15 cellular contexts compared by ENCODE assay signal in the genomic region with DNA sequence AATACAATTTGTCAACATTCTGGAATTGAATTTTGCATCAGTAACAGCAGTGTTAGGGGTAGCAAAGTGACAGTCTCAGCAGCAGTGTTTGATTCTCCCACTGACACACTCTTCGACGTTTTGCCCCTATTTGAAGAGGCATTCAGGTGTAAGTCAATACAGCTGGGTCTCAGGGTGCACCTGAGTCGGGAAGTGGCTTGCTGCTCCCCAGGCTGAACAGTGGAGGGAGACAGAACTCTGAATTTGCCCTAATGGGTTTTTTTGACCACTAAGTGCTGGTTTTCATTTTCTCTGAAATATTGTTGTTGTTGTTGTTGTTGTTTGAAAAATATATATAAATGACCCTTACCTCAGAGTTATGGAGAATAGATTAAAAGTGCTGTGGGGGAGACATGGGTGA.
DNase-seq lines count a peak whose midpoint lies in the region; ATAC-seq, FAIRE-seq and TF ChIP-seq lines count a peak whose summit lies in the region.
"Had no signal": no experiment of that assay in that cellular context is flagged by ENCODE, and none has a peak within 500 bp of the region (broad histone marks: within the 10 kb centered on the region; RNA-seq: fewer than 3 reads in every experiment).

No MANE protein-coding gene starts in this region.

- H3K36me3 ChIP-seq in breast epithelium (no peaks in the 10 kb centered on the region), GM12878 (ENCODE audit: control insufficient read depth in 2 of 2, insufficient read depth in 2 of 2, low read length in 1 of 2) (no peaks in the 10 kb centered on the region)

- H3K4me3 Mint-ChIP-seq in MCF 10A (ENCODE audit: unreplicated experiment) (no peak overlapping the region), type B pancreatic cell (no peak overlapping the region)
- H3K4me3 Mint-ChIP-seq in activated CD4-positive, alpha-beta T cell treated with anti-CD3 and anti-CD28 coated beads, Interleukin-2, amount 10 ng/mL, durations not matched to agents 7 days and 5 days = no peak overlapping the region
- H3K4me3 Mint-ChIP-seq: activated CD8-positive, alpha-beta T cell treated with anti-CD3 and anti-CD28 coated beads, Interleukin-2, amount 10 ng/mL, durations not matched to agents 7 days and 5 days; central memory CD8-positive, alpha-beta T cell; naive thymus-derived CD8-positive, alpha-beta T cell had no signal

- no peaks in the 10 kb centered on the region for H3K4me1 Mint-ChIP-seq in MCF 10A (ENCODE audit: insufficient read depth, unreplicated experiment)
- no peaks in the 10 kb centered on the region for H3K4me1 Mint-ChIP-seq in type B pancreatic cell (ENCODE audit: unreplicated experiment)
- H3K4me1 Mint-ChIP-seq in activated CD4-positive, alpha-beta T cell treated with anti-CD3 and anti-CD28 coated beads, Interleukin-2, amount 10 ng/mL, durations not matched to agents 7 days and 5 days = no peaks in the 10 kb centered on the region
- H3K4me1 Mint-ChIP-seq: central memory CD8-positive, alpha-beta T cell had no signal

- TF ChIP-seq CTCF in MCF 10A (IDR thresholded peaks at IDR 0.05; ENCODE audit: unreplicated experiment) = no peak
- no peak for TF ChIP-seq CTCF in breast epithelium (IDR thresholded peaks at IDR 0.05)
- peak; percentile 19 to 22 (median 22); a peak in 3 of 6 replicates for TF ChIP-seq CTCF in GM12878 (IDR thresholded peaks at IDR 0.05 in 2 of 3, conservative IDR thresholded peaks at IDR 0.05 in 1 of 3; ENCODE audit: control insufficient read depth in 2 of 3, extremely low read depth in 1 of 3, insufficient read depth in 1 of 3, low read depth in 3 of 3, low read length in 3 of 3)
- peak; percentile 20 for TF ChIP-seq CTCF in type B pancreatic cell (conservative IDR thresholded peaks at IDR 0.05)

- H2AFZ ChIP-seq in GM12878 (ENCODE audit: control insufficient read depth, low read depth, low read length) = no peak overlapping the region

- no peak overlapping the region for H3K4me2 ChIP-seq in GM12878 (ENCODE audit: control insufficient read depth, insufficient read depth)

- TF ChIP-seq POLR2A in breast epithelium (IDR thresholded peaks at IDR 0.05) (no peak), GM12878 (IDR thresholded peaks at IDR 0.05; ENCODE audit: low read depth, low read length) (no peak)

- CTCF ChIA-PET in MCF 10A (lab: Yijun Ruan, JAX) = interaction anchor here (0.6 kb wide), 3 partner anchors 11 to 377 kb away, joined by 3 to 4 read pairs (median 3); no protein-coding TSS in a partner anchor
- CTCF ChIA-PET in GM12878 (lab: Yijun Ruan, JAX) = interaction anchor here (0.6 to 1.9 kb wide), 2 partner anchors 16 to 763 kb away, joined by 3 to 5 read pairs; no protein-coding TSS in a partner anchor
- CTCF ChIA-PET in activated CD4-positive, alpha-beta T cell treated with anti-CD3 and anti-CD28 coated beads, Interleukin-2, amount 10 ng/mL, durations not matched to agents 7 days and 5 days (lab: Charles Lee) = interaction anchor here (1.0 kb wide), 1 partner anchor 95 kb away, joined by 3 read pairs; no protein-coding TSS in a partner anchor

- H3K79me2 ChIP-seq in GM12878 (ENCODE audit: control insufficient read depth, insufficient read depth, low read length) = no peaks in the 10 kb centered on the region

- H3K27me3 ChIP-seq in breast epithelium = no peaks in the 10 kb centered on the region
- no peaks in the 10 kb centered on the region for H3K27me3 ChIP-seq in GM12878 (replicated peaks in 1 of 2; ENCODE audit: control insufficient read depth in 2 of 2, insufficient read depth in 2 of 2, low read length in 1 of 2)

- TF ChIP-seq EP300 in GM12878 (IDR thresholded peaks at IDR 0.05; ENCODE audit: borderline replicate concordance in 1 of 2, control insufficient read depth in 1 of 2, low read depth in 2 of 2, low read length in 2 of 2) = no peak

- H3K27ac ChIP-seq in breast epithelium (no peak overlapping the region), GM12878 (ENCODE audit: control insufficient read depth, insufficient read depth) (no peak overlapping the region)

- 3% methylated on average over 3 of the region's 3 CpGs for WGBS in GM12878 (ENCODE audit: insufficient coverage, insufficient replicate concordance, low lambda C conversion rate, missing lambda C conversion rate)

- POLR2A ChIA-PET in MCF 10A (lab: Yijun Ruan, JAX) (no interaction called here), GM12878 (lab: Charles Lee) (no interaction called here)
- POLR2A ChIA-PET in activated CD4-positive, alpha-beta T cell treated with anti-CD3 and anti-CD28 coated beads, Interleukin-2, amount 10 ng/mL, durations not matched to agents 7 days and 5 days (lab: Charles Lee) = no interaction called here

- H3K36me3 Mint-ChIP-seq in MCF 10A (ENCODE audit: insufficient read depth, unreplicated experiment) (no peaks in the 10 kb centered on the region), type B pancreatic cell (no peaks in the 10 kb centered on the region)
- no peaks in the 10 kb centered on the region for H3K36me3 Mint-ChIP-seq in activated CD4-positive, alpha-beta T cell treated with anti-CD3 and anti-CD28 coated beads, Interleukin-2, amount 10 ng/mL, durations not matched to agents 7 days and 5 days (ENCODE audit: low read depth)
- H3K36me3 Mint-ChIP-seq: naive thymus-derived CD8-positive, alpha-beta T cell had no signal

- no peaks in the 10 kb centered on the region for H3K27me3 Mint-ChIP-seq in MCF 10A (ENCODE audit: insufficient read depth, unreplicated experiment)
- no peaks in the 10 kb centered on the region for H3K27me3 Mint-ChIP-seq in type B pancreatic cell
- H3K27me3 Mint-ChIP-seq in activated CD4-positive, alpha-beta T cell treated with anti-CD3 and anti-CD28 coated beads, Interleukin-2, amount 10 ng/mL, durations not matched to agents 7 days and 5 days = peaks cover 2% of the 10 kb centered on the region

- H3K27ac Mint-ChIP-seq in MCF 10A (ENCODE audit: low read depth, unreplicated experiment) (no peak overlapping the region), type B pancreatic cell (no peak overlapping the region)
- H3K27ac Mint-ChIP-seq in activated CD4-positive, alpha-beta T cell treated with anti-CD3 and anti-CD28 coated beads, Interleukin-2, amount 10 ng/mL, durations not matched to agents 7 days and 5 days = no peak overlapping the region
- H3K27ac Mint-ChIP-seq: activated CD8-positive, alpha-beta T cell treated with anti-CD3 and anti-CD28 coated beads, Interleukin-2, amount 10 ng/mL, durations not matched to agents 7 days and 5 days; naive thymus-derived CD8-positive, alpha-beta T cell had no signal

- H3K9me3 ChIP-seq in breast epithelium = no peaks in the 10 kb centered on the region
- H3K9me3 ChIP-seq in GM12878 (replicated peaks; ENCODE audit: control insufficient read depth, insufficient read depth, low read length) = no peaks in the 10 kb centered on the region

- SMC1A ChIA-PET in GM12878 (lab: Charles Lee; ENCODE audit: uncharacterized antibody, unreplicated experiment) = interaction anchor here (0.6 to 1.4 kb wide), 3 partner anchors 10 to 65 kb away, joined by 3 read pairs; no protein-coding TSS in a partner anchor

- intact Hi-C loops in MCF 10A (cut with micrococcal nuclease) = no loop called here
- intact Hi-C loops in breast epithelium (cut with DNase I; ENCODE audit: low total_unique reads) = loop anchor here (10.0 kb wide), 1 partner anchor 1367 kb away; no protein-coding TSS in a partner anchor
- intact Hi-C loops in GM12878 (cut with micrococcal nuclease; ENCODE audit: unreplicated experiment) = no loop called here

- no peaks in the 10 kb centered on the region for H3K4me1 ChIP-seq in breast epithelium
- no peaks in the 10 kb centered on the region for H3K4me1 ChIP-seq in GM12878 (ENCODE audit: control insufficient read depth, insufficient read depth, low read length)

- DNase-seq in MCF 10A (ENCODE audit: unreplicated experiment) (peak; percentile 17), breast epithelium (ENCODE audit: low spot score in 2 of 2) (no peak), NCI-H2081 (lab: John Stamatoyannopoulos, UW) (peak; percentile 23 to 78), GM12878 (ENCODE audit: low read depth, low spot score) (no peak), type B pancreatic cell (ENCODE audit: extremely low spot score, unreplicated experiment) (no peak), mesenteric fat pad (ENCODE audit: low spot score) (no peak)
- no peak for DNase-seq in activated CD4-positive, alpha-beta T cell treated with anti-CD3 and anti-CD28 coated beads, Interleukin-2, amount 10 ng/mL, durations not matched to agents 7 days and 5 days
- DNase-seq: activated CD8-positive, alpha-beta T cell treated with anti-CD3 and anti-CD28 coated beads, Interleukin-2, amount 10 ng/mL, durations not matched to agents 7 days and 5 days; foreskin melanocyte; GDM1; left ventricle myocardium superior; naive thymus-derived CD8-positive, alpha-beta T cell; NCI-H2227 treated with DMSO at 0.1 percent for 48 hours had no signal

- in situ Hi-C loops in GM12878 (cut with MboI) = no loop called here

- no peak overlapping the region for H3K4me3 ChIP-seq in breast epithelium
- no peak overlapping the region for H3K4me3 ChIP-seq in GM12878

- H3K9ac ChIP-seq in GM12878 (ENCODE audit: control insufficient read depth, insufficient read depth, low read length) = no peak overlapping the region

- no peak for TF ChIP-seq RAD21 in GM12878 (IDR thresholded peaks at IDR 0.05; ENCODE audit: insufficient read depth, low read depth, low read length)

- no peaks in the 10 kb centered on the region for H4K20me1 ChIP-seq in GM12878 (ENCODE audit: control insufficient read depth, insufficient read depth)

- RAD21 ChIA-PET in GM12878 (lab: Charles Lee; ENCODE audit: unreplicated experiment) = interaction anchor here (0.6 to 1.1 kb wide), 2 partner anchors 8 to 192 kb away, joined by 3 to 4 read pairs; no protein-coding TSS in a partner anchor

- ATAC-seq in GM12878 = peak; percentile 48; the same call in 1 of the 3 replicates
- ATAC-seq in GM21529 (IDR thresholded peaks at IDR 0.05; ENCODE audit: unreplicated experiment) = no peak
- ATAC-seq: activated CD8-positive, alpha-beta T cell treated with anti-CD3 and anti-CD28 coated beads, Interleukin-2, amount 10 ng/mL, durations not matched to agents 7 days and 5 days; left ventricle myocardium superior; naive thymus-derived CD8-positive, alpha-beta T cell had no signal

- FAIRE-seq in GM12878 (lab: Jason Lieb, UNC) = no peak

- peaks cover 37% of the 10 kb centered on the region for H3K9me3 Mint-ChIP-seq in MCF 10A (ENCODE audit: unreplicated experiment)
- no peaks in the 10 kb centered on the region for H3K9me3 Mint-ChIP-seq in type B pancreatic cell
- H3K9me3 Mint-ChIP-seq in activated CD4-positive, alpha-beta T cell treated with anti-CD3 and anti-CD28 coated beads, Interleukin-2, amount 10 ng/mL, durations not matched to agents 7 days and 5 days = no peaks in the 10 kb centered on the region

- no TSS peak for BruUV-seq in MCF 10A (replicated peaks; lab: Mats Ljungman, UMichigan)
- BruUV-seq in GM12878 (replicated peaks; lab: Mats Ljungman, UMichigan) = no TSS peak

Comparison
In these comparisons a context has a peak if more than half of its experiments do, and no peak if none do; other contexts are left out.
1. DNase-seq: peak in MCF 10A (single experiment) and NCI-H2081 (2 of 2); none in breast epithelium (0 of 2), GM12878 (single experiment), type B pancreatic cell (single experiment), mesenteric fat pad (single experiment) and activated CD4-positive, alpha-beta T cell treated with anti-CD3 and anti-CD28 coated beads, Interleukin-2, amount 10 ng/mL, durations not matched to agents 7 days and 5 days (single experiment).
2. CTCF ChIP-seq: peak in GM12878 (3 of 3) and type B pancreatic cell (single experiment); none in MCF 10A (single experiment) and breast epithelium (0 of 3).